In the genomic region with DNA sequence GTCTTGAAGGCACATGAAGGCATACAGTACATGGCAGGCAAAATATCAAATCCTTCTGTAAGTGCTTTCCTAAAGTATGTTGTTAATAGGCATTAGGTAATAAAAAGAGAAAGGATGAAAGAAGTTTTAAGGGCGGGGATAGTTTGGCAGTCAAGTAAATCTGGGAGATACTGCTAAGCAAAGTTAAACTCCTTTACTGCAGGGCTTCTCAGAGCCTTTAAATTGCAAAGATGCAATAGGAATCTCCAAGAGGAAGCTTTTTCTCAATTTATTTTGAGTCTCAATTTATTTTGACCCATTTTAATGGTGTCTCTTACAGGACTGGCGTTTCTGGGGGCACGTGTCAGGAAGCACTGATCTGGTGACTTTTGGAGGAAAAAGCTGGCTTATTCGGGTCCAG, we compare ENCODE assay signal across 21 cellular contexts. TPM values are rescaled to one million over a fixed set of nuclear protein-coding genes. Genes with fewer than 3 reads are reported as not detected.
DNase-seq lines count a peak whose midpoint lies in the region; ATAC-seq, FAIRE-seq and TF ChIP-seq lines count a peak whose summit lies in the region.
"Had no signal": no experiment of that assay in that cellular context is flagged by ENCODE, and none has a peak within 500 bp of the region (broad histone marks: within the 10 kb centered on the region; RNA-seq: fewer than 3 reads in every experiment).

No MANE protein-coding gene starts in this region.

- H3K27ac ChIP-seq in SK-N-SH (ENCODE audit: low read depth in 2 of 2, low read length in 1 of 2) (no peak overlapping the region), K562 (ENCODE audit: extremely low read depth, low read depth, low read length) (no peak overlapping the region), neural progenitor cell (no peak overlapping the region)
- H3K27ac ChIP-seq: A549; BLaER1 treated with 17β-estradiol and CSF1 and Interleukin-3, amounts not matched to agents 10 nM and 100 nM; C4-2B had no signal

- TF ChIP-seq EP300 in SK-N-SH (IDR thresholded peaks at IDR 0.05; ENCODE audit: borderline replicate concordance in 1 of 2, low read depth in 1 of 2, low read length in 1 of 2) (no peak), K562 (IDR thresholded peaks at IDR 0.05; ENCODE audit: low read length) (no peak)

- H3K79me2 ChIP-seq in SK-N-SH (ENCODE audit: insufficient read depth): no peaks in the 10 kb centered on the region
- H3K79me2 ChIP-seq in K562 (ENCODE audit: control insufficient read depth, insufficient read depth, low read length): no peaks in the 10 kb centered on the region
- no peaks in the 10 kb centered on the region for H3K79me2 ChIP-seq in neural progenitor cell (ENCODE audit: low read depth)

- POLR2A ChIA-PET in SK-N-SH (lab: Yijun Ruan, JAX) (no interaction called here), K562 (lab: Yijun Ruan, JAX) (interaction anchor here (0.6 to 1.3 kb wide), 2 partner anchors 21 to 31 kb away, joined by 3 to 5 read pairs; no protein-coding TSS in a partner anchor)

- no peaks in the 10 kb centered on the region for H4K20me1 ChIP-seq in SK-N-SH (ENCODE audit: insufficient read depth)
- H4K20me1 ChIP-seq in K562 (replicated peaks; ENCODE audit: control insufficient read depth, insufficient read depth, low read length): no peaks in the 10 kb centered on the region
- H4K20me1 ChIP-seq in neural progenitor cell (ENCODE audit: low read depth): no peaks in the 10 kb centered on the region
- H4K20me1 ChIP-seq: BLaER1 treated with 17β-estradiol and CSF1 and Interleukin-3, amounts not matched to agents 10 nM and 100 nM had no signal

- intact Hi-C loops in K562 (cut with micrococcal nuclease): no loop called here

- H3K27ac Mint-ChIP-seq in neural progenitor cell: no peak overlapping the region
- H3K27ac Mint-ChIP-seq: B cell; CD4-positive, alpha-beta T cell; CD8-positive, alpha-beta T cell had no signal

- H3K4me1 ChIP-seq in SK-N-SH (ENCODE audit: control insufficient read depth in 1 of 2, insufficient read depth in 2 of 2, low read depth in 1 of 2, low read length in 1 of 2) (no peaks in the 10 kb centered on the region), K562 (replicated peaks in 1 of 2; ENCODE audit: control insufficient read depth in 2 of 2, insufficient read depth in 2 of 2, low read length in 2 of 2) (no peaks in the 10 kb centered on the region; a peak in 1 of 5 replicates), neural progenitor cell (no peaks in the 10 kb centered on the region)

- 68% methylated on average over 4 of the region's 4 CpGs for WGBS in SK-N-SH (ENCODE audit: low lambda C conversion rate)
- 31% methylated on average over 4 of the region's 4 CpGs for WGBS in K562 (ENCODE audit: insufficient coverage, low coverage, missing lambda C conversion rate)

- H3K4me3 Mint-ChIP-seq in neural progenitor cell: no peak overlapping the region
- H3K4me3 Mint-ChIP-seq: B cell; CD4-positive, alpha-beta T cell; CD8-positive, alpha-beta T cell had no signal

- CTCF ChIA-PET in SK-N-SH (lab: Yijun Ruan, JAX): interaction anchor here (0.8 to 2.1 kb wide), 5 partner anchors 10 to 175 kb away, joined by 3 to 8 read pairs (median 4); no protein-coding TSS in a partner anchor
- CTCF ChIA-PET in K562 (lab: Yijun Ruan, JAX; ENCODE audit: low intra/inter-chr PET ratio): no interaction called here

- H3K9me1 ChIP-seq in K562 (ENCODE audit: control insufficient read depth, insufficient read depth, low read length): no peaks in the 10 kb centered on the region

- H3K27me3 ChIP-seq in SK-N-SH (ENCODE audit: insufficient read depth): no peaks in the 10 kb centered on the region
- H3K27me3 ChIP-seq in K562 (ENCODE audit: control insufficient read depth in 2 of 2, insufficient read depth in 2 of 2, low read length in 2 of 2): no peaks in the 10 kb centered on the region
- H3K27me3 ChIP-seq in neural progenitor cell: no peaks in the 10 kb centered on the region
- H3K27me3 ChIP-seq: BLaER1 treated with 17β-estradiol and CSF1 and Interleukin-3, amounts not matched to agents 10 nM and 100 nM had no signal

- TF ChIP-seq CTCF in SK-N-SH (IDR thresholded peaks at IDR 0.05): no peak
- TF ChIP-seq CTCF in K562 (IDR thresholded peaks at IDR 0.05 in 2 of 3, conservative IDR thresholded peaks at IDR 0.05 in 1 of 3; ENCODE audit: insufficient read depth in 2 of 3, low read depth in 1 of 3, low read length in 3 of 3): no peak
- TF ChIP-seq CTCF in neural progenitor cell (IDR thresholded peaks at IDR 0.05): no peak

- no peaks in the 10 kb centered on the region for H3K9me3 Mint-ChIP-seq in neural progenitor cell
- H3K9me3 Mint-ChIP-seq: CD4-positive, alpha-beta T cell; CD8-positive, alpha-beta T cell had no signal

- H2AFZ ChIP-seq in SK-N-SH (ENCODE audit: low read depth) (0 out of 2 replicates have a peak overlapping the region, but pooled peaks have one; percentile 11), K562 (ENCODE audit: low read depth, low read length) (no peak overlapping the region), neural progenitor cell (replicated peaks) (peak overlapping the region; percentile 14)

- H3K36me3 ChIP-seq in SK-N-SH (replicated peaks in 1 of 2; ENCODE audit: control insufficient read depth in 1 of 2, insufficient read depth in 2 of 2, low read length in 1 of 2) (no peaks in the 10 kb centered on the region), K562 (ENCODE audit: control insufficient read depth, insufficient read depth, low read length) (no peaks in the 10 kb centered on the region), neural progenitor cell (no peaks in the 10 kb centered on the region)
- H3K36me3 ChIP-seq: BLaER1 treated with 17β-estradiol and CSF1 and Interleukin-3, amounts not matched to agents 10 nM and 100 nM had no signal

- in situ Hi-C loops in K562 (cut with MboI): no loop called here

- no peaks in the 10 kb centered on the region for H3K36me3 Mint-ChIP-seq in neural progenitor cell
- H3K36me3 Mint-ChIP-seq: CD8-positive, alpha-beta T cell had no signal

- H3K4me2 ChIP-seq in SK-N-SH: no peak overlapping the region
- H3K4me2 ChIP-seq in K562 (ENCODE audit: insufficient read depth, low read length): no peak overlapping the region
- no peak overlapping the region for H3K4me2 ChIP-seq in neural progenitor cell

- H3K9me3 ChIP-seq in SK-N-SH (no peaks in the 10 kb centered on the region), K562 (replicated peaks; ENCODE audit: control insufficient read depth, insufficient read depth, low read depth, low read length) (no peaks in the 10 kb centered on the region), neural progenitor cell (ENCODE audit: low read depth) (no peaks in the 10 kb centered on the region)
- H3K9me3 ChIP-seq: A549; BLaER1 treated with 17β-estradiol and CSF1 and Interleukin-3, amounts not matched to agents 10 nM and 100 nM; Caco-2 had no signal

- H3K9me2 ChIP-seq in SK-N-SH: no peaks in the 10 kb centered on the region

- DNase-seq in SK-N-SH (no peak), K562 (ENCODE audit: extremely low read depth in 1 of 4, low spot score in 3 of 4) (no peak), neural progenitor cell (ENCODE audit: low spot score) (no peak)
- no peak for DNase-seq in activated CD8-positive, alpha-beta memory T cell treated with anti-CD3 and anti-CD28 coated beads for 24 hours
- DNase-seq: AML-193; Caco-2; Calu3; CD4-positive, alpha-beta T cell; CD8-positive, alpha-beta T cell; DMS79 treated with DMSO at 0.1 percent for 48 hours; GF-D8 had no signal

- H3K9ac ChIP-seq in SK-N-SH (no peak overlapping the region), K562 (ENCODE audit: insufficient read depth in 1 of 2, low read depth in 2 of 2, low read length in 2 of 2) (no peak overlapping the region), neural progenitor cell (no peak overlapping the region)
- H3K9ac ChIP-seq: BLaER1 treated with 17β-estradiol and CSF1 and Interleukin-3, amounts not matched to agents 10 nM and 100 nM had no signal

- TF ChIP-seq POLR2A in K562 (conservative IDR thresholded peaks at IDR 0.05): no peak

- ATAC-seq in SK-N-SH treated with all-trans-retinoic acid at 6 μM for 48 hours (no peak), K562 (no peak), HG03469 (IDR thresholded peaks at IDR 0.05; ENCODE audit: unreplicated experiment) (no peak)
- ATAC-seq: CD8-positive, alpha-beta T cell had no signal

- no TSS peak for BruUV-seq in K562 (replicated peaks; lab: Mats Ljungman, UMichigan)

- H3F3A ChIP-seq in SK-N-SH (replicated peaks; ENCODE audit: insufficient read depth) (no peaks in the 10 kb centered on the region), neural progenitor cell (ENCODE audit: low read depth) (peaks cover 16% of the 10 kb centered on the region)

- TF ChIP-seq RAD21 in SK-N-SH (IDR thresholded peaks at IDR 0.05; ENCODE audit: low read length) (no peak), K562 (CRISPR knock-in tag; conservative IDR thresholded peaks at IDR 0.05 in 1 of 2, IDR thresholded peaks at IDR 0.05 in 1 of 2) (no peak)

- H3K4me3 ChIP-seq in SK-N-SH (ENCODE audit: low read depth in 2 of 2, low read length in 1 of 2): no peak overlapping the region
- H3K4me3 ChIP-seq in K562: no peak overlapping the region
- H3K4me3 ChIP-seq in neural progenitor cell: no peak overlapping the region
- H3K4me3 ChIP-seq: A549; BLaER1 treated with 17β-estradiol and CSF1 and Interleukin-3, amounts not matched to agents 10 nM and 100 nM had no signal

- H3K27me3 Mint-ChIP-seq in neural progenitor cell (ENCODE audit: insufficient read depth, low read depth): peaks cover 10% of the 10 kb centered on the region
- H3K27me3 Mint-ChIP-seq: B cell; CD4-positive, alpha-beta T cell had no signal

- FAIRE-seq in K562 (lab: Jason Lieb, UNC): no peak
- FAIRE-seq: A549, D721Med, G401.6, GM12891, GM19239 had no signal

- H3K4me1 Mint-ChIP-seq in neural progenitor cell: no peaks in the 10 kb centered on the region
- H3K4me1 Mint-ChIP-seq: B cell had no signal

RNA-seq across cellular contexts. Expression of a gene that starts 12.8 kb away (rescaled TPM):
- polyA plus RNA-seq in SK-N-SH (2012; rRNA removed): 18.8 and 20.9 TPM in 2 replicates
- polyA plus RNA-seq in SK-N-SH (2012; cell fraction: cytosol; rRNA removed): 14.3 and 16.7 TPM in 2 replicates
- polyA plus RNA-seq in SK-N-SH (2012; cell fraction: nucleus; rRNA removed): 59.1 and 60.8 TPM in 2 replicates
- total RNA-seq in K562 (2011; cell fraction: chromatin; rRNA removed; ENCODE audit: low replicate concordance): 41.0 and 108 TPM in 2 replicates
- total RNA-seq in K562 (2011; cell fraction: nucleolus; rRNA removed): 17.0 and 21.1 TPM in 2 replicates
- 27.0 and 37.7 TPM in 2 replicates for total RNA-seq in K562 (2011; cell fraction: nucleoplasm; rRNA removed)
- total RNA-seq in K562 (2014; rRNA removed): 7.7 and 13.3 TPM in 2 replicates
- 8.6 and 9.7 TPM in 2 replicates for total RNA-seq in K562 (2014; rRNA removed; fragmentation: Illumina TruSeq; extraction: Trizol)
- total RNA-seq in K562 (2015; rRNA removed; fragmentation: Illumina TruSeq; extraction: Trizol): 8.5 and 10.7 TPM in 2 replicates
- 20.4 and 26.6 TPM in 2 replicates for total RNA-seq in K562 (2021)
- 12.8 and 20.2 TPM in 2 replicates for polyA plus RNA-seq in K562 (2011; rRNA removed)
- 7.2 and 8.7 TPM in 2 replicates for polyA plus RNA-seq in K562 (2011; cell fraction: cytosol; rRNA removed)
- 33.5 and 36.9 TPM in 2 replicates for polyA plus RNA-seq in K562 (2011; cell fraction: nucleus; rRNA removed)
- 17.5 and 25.3 TPM in 2 replicates for polyA plus RNA-seq in K562 (2012)
- 25.7 and 32.4 TPM in 2 replicates for polyA plus RNA-seq in K562 (2014; fragmentation: Illumina TruSeq; extraction: Trizol)
- polyA plus RNA-seq in K562 (2014; fragmentation: Nextera tagmentation; extraction: Ambion mirVana): 1 to 10 TPM; 1.5 to 2.2 TPM
- 12.7 and 14.5 TPM in 2 replicates for polyA plus RNA-seq in K562 (2014; rRNA removed)
- polyA minus RNA-seq in K562 (2011; rRNA and poly(A)+ RNA removed): 12.6 and 22.6 TPM in 2 replicates
- 14.4 and 14.8 TPM in 2 replicates for polyA minus RNA-seq in K562 (2011; cell fraction: cytosol; rRNA and poly(A)+ RNA removed)
- 11.4 and 23.0 TPM in 2 replicates for polyA minus RNA-seq in K562 (2011; cell fraction: nucleus; rRNA and poly(A)+ RNA removed)
- total RNA-seq in neural progenitor cell (ENCODE audit: low replicate concordance): 33.9 and 49.6 TPM in 2 replicates
